In the genomic region with DNA sequence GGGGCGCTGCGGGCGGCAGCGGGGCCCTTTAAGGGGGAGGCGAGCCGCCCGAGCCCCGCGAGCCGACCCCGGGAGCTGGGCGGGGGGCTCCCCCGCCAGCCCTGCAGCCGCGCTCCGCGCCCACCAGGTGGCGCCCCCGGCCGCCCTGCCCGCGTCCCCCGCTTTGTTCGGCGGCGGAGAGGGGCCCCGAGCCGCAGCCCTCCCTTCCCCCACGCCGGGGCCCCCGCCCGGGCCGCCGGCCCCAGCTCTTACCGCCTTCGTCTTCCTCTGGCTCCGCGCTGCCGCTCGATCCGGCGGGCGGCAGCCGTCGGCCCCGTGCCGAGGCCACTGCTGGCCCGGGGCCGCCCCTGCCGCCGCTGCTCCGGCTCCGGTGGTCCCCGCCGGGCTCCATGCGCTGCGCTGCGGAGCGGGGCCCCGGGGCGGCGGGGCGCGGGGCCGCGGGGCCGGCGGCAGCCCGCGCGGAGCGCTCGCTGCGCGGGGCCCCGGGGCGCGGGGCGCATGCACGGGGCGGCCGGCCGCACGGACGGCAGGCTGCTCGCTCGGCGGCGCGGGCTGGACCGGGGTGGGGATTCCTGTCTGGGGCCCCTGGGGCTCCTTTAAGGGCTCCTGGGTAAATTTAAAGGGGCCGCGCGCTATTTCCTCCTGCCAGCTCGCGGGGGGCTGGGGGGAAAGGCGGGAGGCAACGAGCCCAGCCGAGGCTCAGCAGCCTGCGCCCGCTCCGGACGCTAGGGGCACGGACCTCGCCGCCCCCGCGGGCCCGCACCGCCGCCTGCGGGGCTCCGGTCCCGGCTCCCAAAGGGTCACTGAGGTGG, we compare ENCODE assay signal across 8 cellular contexts. TPM values are rescaled to one million over a fixed set of nuclear protein-coding genes. Genes with fewer than 3 reads are reported as not detected.
DNase-seq lines count a peak whose midpoint lies in the region; ATAC-seq and TF ChIP-seq lines count a peak whose summit lies in the region.

A gene (minus strand): TSS at position 544 of the 812 bp plus-strand sequence. CDS start 153 bp downstream, at position 391.

- H3K27ac Mint-ChIP-seq in type B pancreatic cell = peak within 1 kb of the TSS; percentile 93

- H3K4me3 Mint-ChIP-seq in type B pancreatic cell = peak within 1 kb of the TSS; percentile 96

- H3K4me3 ChIP-seq in RWPE2 (ENCODE audit: severe bottlenecking) = peak within 1 kb of the TSS; percentile 94

- H3K9me3 Mint-ChIP-seq in type B pancreatic cell = no peaks in the 10 kb centered on the region

- no peaks in the 10 kb centered on the region for H3K9me3 ChIP-seq in RWPE2 (ENCODE audit: severe bottlenecking)

- H3K36me3 ChIP-seq in RWPE2 (ENCODE audit: low read depth) = no peaks in the 10 kb centered on the region

- peak; percentile 46 for ATAC-seq in RWPE2 (ENCODE audit: low read depth)
- ATAC-seq in omental fat pad (ENCODE audit: low FRiP score) = no peak

- peak; percentile 14 for TF ChIP-seq POLR2A in GM19193 (IDR thresholded peaks at IDR 0.05; ENCODE audit: extremely low read depth, insufficient read depth, insufficient read length)

- peaks cover 4% of the 10 kb centered on the region for H3K36me3 Mint-ChIP-seq in type B pancreatic cell

- H3K27ac ChIP-seq in RWPE2 (ENCODE audit: poor library complexity, severe bottlenecking) = peak within 1 kb of the TSS; percentile 47

- peaks cover 4% of the 10 kb centered on the region for H3K4me1 ChIP-seq in RWPE2 (ENCODE audit: insufficient read depth, poor library complexity, severe bottlenecking)

- DNase-seq in AG08396 (ENCODE audit: low spot score) (peak; percentile 88), HT-29 (ENCODE audit: low spot score) (peak; percentile 65), RWPE2 (ENCODE audit: low spot score) (peak; percentile 70), glomerular endothelial cell (ENCODE audit: extremely low read depth, low read depth, low spot score) (no peak), omental fat pad (ENCODE audit: low spot score) (no peak), type B pancreatic cell (ENCODE audit: extremely low spot score, unreplicated experiment) (peak; percentile 87)
- peak; percentile 67 for DNase-seq in activated naive CD4-positive, alpha-beta T cell treated with anti-CD3 and anti-CD28 coated beads, Interleukin-2, amount 50 U/mL, for 16 hours

- TF ChIP-seq CTCF in RWPE2 (IDR thresholded peaks at IDR 0.05; ENCODE audit: poor library complexity, severe bottlenecking) (peak; percentile 92), omental fat pad (IDR thresholded peaks at IDR 0.05) (peak in 2 of 3 donors; percentile 13 to 90), type B pancreatic cell (conservative IDR thresholded peaks at IDR 0.05) (peak; percentile 84)

- H3K27me3 ChIP-seq in RWPE2 (ENCODE audit: insufficient read depth, poor library complexity, severe bottlenecking) = no peaks in the 10 kb centered on the region

- H3K27me3 Mint-ChIP-seq in type B pancreatic cell = peaks cover 22% of the 10 kb centered on the region

- peaks cover 22% of the 10 kb centered on the region for H3K4me1 Mint-ChIP-seq in type B pancreatic cell (ENCODE audit: unreplicated experiment)

RNA-seq across cellular contexts. Expression of the gene that starts here (rescaled TPM):
- total RNA-seq in HT-29 (2014; rRNA removed; shearing (Covaris generic)) = 22.1 and 35.2 TPM in 2 replicates
- total RNA-seq in glomerular endothelial cell (23.2 and 24.3 TPM in 2 replicates), omental fat pad (10 to 100 TPM; 10.7 to 18.3 (median 15.6) TPM), type B pancreatic cell (ENCODE audit: low replicate concordance) (21.1 and 41.7 TPM in 2 replicates)

Comparison
In these comparisons a context has a peak if more than half of its experiments do, and no peak if none do; other contexts are left out.
1. DNase-seq: peak in AG08396 (single experiment), HT-29 (single experiment), RWPE2 (single experiment), activated naive CD4-positive, alpha-beta T cell treated with anti-CD3 and anti-CD28 coated beads, Interleukin-2, amount 50 U/mL, for 16 hours (single experiment) and type B pancreatic cell (single experiment); none in glomerular endothelial cell (single experiment) and omental fat pad (single experiment).
2. Peak in every context shown above with its lines, with median percentiles within 50 percentile points of each other: CTCF ChIP-seq.